ENCODE assay signal across 1 cellular context in genomic region chr10:98369801-98370200, GRCh38.
TF ChIP-seq lines count a peak whose summit lies in the region.

No MANE protein-coding gene starts in this region.

TF ChIP-seq in GM23338, 12 proteins besides CTCF, POLR2A, EP300 and RAD21 (continued from another document):
- TF ChIP-seq, protein P1, sequence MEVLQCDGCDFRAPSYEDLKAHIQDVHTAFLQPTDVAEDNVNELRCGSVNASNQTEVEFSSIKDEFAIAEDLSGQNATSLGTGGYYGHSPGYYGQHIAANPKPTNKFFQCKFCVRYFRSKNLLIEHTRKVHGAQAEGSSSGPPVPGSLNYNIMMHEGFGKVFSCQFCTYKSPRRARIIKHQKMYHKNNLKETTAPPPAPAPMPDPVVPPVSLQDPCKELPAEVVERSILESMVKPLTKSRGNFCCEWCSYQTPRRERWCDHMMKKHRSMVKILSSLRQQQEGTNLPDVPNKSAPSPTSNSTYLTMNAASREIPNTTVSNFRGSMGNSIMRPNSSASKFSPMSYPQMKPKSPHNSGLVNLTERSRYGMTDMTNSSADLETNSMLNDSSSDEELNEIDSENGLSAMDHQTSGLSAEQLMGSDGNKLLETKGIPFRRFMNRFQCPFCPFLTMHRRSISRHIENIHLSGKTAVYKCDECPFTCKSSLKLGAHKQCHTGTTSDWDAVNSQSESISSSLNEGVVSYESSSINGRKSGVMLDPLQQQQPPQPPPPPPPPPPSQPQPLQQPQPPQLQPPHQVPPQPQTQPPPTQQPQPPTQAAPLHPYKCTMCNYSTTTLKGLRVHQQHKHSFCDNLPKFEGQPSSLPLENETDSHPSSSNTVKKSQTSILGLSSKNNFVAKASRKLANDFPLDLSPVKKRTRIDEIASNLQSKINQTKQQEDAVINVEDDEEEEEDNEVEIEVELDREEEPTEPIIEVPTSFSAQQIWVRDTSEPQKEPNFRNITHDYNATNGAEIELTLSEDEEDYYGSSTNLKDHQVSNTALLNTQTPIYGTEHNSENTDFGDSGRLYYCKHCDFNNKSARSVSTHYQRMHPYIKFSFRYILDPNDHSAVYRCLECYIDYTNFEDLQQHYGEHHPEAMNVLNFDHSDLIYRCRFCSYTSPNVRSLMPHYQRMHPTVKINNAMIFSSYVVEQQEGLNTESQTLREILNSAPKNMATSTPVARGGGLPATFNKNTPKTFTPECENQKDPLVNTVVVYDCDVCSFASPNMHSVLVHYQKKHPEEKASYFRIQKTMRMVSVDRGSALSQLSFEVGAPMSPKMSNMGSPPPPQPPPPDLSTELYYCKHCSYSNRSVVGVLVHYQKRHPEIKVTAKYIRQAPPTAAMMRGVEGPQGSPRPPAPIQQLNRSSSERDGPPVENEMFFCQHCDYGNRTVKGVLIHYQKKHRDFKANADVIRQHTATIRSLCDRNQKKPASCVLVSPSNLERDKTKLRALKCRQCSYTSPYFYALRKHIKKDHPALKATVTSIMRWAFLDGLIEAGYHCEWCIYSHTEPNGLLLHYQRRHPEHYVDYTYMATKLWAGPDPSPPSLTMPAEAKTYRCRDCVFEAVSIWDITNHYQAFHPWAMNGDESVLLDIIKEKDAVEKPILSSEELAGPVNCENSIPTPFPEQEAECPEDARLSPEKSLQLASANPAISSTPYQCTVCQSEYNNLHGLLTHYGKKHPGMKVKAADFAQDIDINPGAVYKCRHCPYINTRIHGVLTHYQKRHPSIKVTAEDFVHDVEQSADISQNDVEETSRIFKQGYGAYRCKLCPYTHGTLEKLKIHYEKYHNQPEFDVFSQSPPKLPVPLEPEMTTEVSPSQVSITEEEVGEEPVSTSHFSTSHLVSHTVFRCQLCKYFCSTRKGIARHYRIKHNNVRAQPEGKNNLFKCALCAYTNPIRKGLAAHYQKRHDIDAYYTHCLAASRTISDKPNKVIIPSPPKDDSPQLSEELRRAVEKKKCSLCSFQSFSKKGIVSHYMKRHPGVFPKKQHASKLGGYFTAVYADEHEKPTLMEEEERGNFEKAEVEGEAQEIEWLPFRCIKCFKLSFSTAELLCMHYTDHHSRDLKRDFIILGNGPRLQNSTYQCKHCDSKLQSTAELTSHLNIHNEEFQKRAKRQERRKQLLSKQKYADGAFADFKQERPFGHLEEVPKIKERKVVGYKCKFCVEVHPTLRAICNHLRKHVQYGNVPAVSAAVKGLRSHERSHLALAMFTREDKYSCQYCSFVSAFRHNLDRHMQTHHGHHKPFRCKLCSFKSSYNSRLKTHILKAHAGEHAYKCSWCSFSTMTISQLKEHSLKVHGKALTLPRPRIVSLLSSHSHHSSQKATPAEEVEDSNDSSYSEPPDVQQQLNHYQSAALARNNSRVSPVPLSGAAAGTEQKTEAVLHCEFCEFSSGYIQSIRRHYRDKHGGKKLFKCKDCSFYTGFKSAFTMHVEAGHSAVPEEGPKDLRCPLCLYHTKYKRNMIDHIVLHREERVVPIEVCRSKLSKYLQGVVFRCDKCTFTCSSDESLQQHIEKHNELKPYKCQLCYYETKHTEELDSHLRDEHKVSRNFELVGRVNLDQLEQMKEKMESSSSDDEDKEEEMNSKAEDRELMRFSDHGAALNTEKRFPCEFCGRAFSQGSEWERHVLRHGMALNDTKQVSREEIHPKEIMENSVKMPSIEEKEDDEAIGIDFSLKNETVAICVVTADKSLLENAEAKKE (CRISPR knock-in tag; IDR thresholded peaks at IDR 0.05), result no peak
- TF ChIP-seq, protein P2, sequence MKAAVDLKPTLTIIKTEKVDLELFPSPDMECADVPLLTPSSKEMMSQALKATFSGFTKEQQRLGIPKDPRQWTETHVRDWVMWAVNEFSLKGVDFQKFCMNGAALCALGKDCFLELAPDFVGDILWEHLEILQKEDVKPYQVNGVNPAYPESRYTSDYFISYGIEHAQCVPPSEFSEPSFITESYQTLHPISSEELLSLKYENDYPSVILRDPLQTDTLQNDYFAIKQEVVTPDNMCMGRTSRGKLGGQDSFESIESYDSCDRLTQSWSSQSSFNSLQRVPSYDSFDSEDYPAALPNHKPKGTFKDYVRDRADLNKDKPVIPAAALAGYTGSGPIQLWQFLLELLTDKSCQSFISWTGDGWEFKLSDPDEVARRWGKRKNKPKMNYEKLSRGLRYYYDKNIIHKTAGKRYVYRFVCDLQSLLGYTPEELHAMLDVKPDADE (IDR thresholded peaks at IDR 0.05), result no peak
- TF ChIP-seq ZNF114 (CRISPR knock-in tag; IDR thresholded peaks at IDR 0.05), result no peak
- no peak for TF ChIP-seq EZH2phosphoT487 (IDR thresholded peaks at IDR 0.05; ENCODE audit: unreplicated experiment)
